1 cellular context compared by ENCODE assay signal in the genomic region with DNA sequence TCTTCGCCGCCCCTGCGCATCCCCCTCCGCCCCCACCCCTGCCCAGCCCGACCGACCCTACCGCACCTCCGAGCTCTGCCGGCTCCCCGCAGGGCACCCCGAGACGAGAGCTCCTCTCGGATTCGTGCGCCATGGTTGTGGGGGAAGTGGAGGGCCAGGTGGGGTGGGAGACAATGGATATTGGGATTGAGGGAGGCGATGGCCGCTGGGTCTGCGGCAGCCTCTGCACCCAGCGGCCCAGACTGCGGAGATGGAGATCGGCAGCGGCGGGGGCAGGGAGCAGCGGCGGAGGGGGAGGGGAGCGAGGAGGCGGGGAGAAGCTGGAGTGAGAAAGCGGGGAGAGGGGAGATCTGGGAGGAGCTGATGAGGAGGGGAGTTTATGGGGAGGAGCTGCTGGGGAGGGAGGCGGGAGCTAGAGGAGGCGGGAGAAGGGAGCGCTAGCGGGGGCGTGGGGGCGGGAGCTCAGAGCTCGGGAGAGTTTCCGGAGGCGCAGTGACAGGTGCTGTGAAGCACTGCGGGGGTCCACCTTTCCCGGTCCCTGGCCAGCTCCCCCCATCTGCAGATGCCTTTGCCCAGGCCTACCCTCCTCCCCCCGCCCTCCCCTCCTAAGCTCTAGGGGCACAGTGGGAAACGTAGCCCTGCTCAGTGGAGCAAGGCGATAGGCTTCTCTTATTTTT.
TF ChIP-seq lines count a peak whose summit lies in the region.

A gene (minus strand): TSS at position 352 of the 677 bp plus-strand sequence. CDS start 219 bp downstream, at position 133.

TF ChIP-seq in K562, 482 proteins besides CTCF, POLR2A, EP300 and RAD21 (continued from another document):
- no peak for TF ChIP-seq TOE1 (IDR thresholded peaks at IDR 0.05; ENCODE audit: borderline replicate concordance)
- no peak for TF ChIP-seq TOE1 (CRISPR knock-in tag; IDR thresholded peaks at IDR 0.05; ENCODE audit: borderline replicate concordance, low read depth)
- TF ChIP-seq HDAC8 (tag; IDR thresholded peaks at IDR 0.05): no peak
- no peak for TF ChIP-seq NCOA1 (IDR thresholded peaks at IDR 0.05; ENCODE audit: low read depth)
- TF ChIP-seq POLR2H (tag; IDR thresholded peaks at IDR 0.05; ENCODE audit: low read depth): no peak
- peak; percentile 79 for TF ChIP-seq POLR2G (IDR thresholded peaks at IDR 0.05; ENCODE audit: low read depth, low read length)
- no peak for TF ChIP-seq NFATC3 (IDR thresholded peaks at IDR 0.05)
- no peak for TF ChIP-seq BRD4 (IDR thresholded peaks at IDR 0.05)
- TF ChIP-seq ZFPM2 (CRISPR knock-in tag; IDR thresholded peaks at IDR 0.05): no peak
- TF ChIP-seq, protein P1, sequence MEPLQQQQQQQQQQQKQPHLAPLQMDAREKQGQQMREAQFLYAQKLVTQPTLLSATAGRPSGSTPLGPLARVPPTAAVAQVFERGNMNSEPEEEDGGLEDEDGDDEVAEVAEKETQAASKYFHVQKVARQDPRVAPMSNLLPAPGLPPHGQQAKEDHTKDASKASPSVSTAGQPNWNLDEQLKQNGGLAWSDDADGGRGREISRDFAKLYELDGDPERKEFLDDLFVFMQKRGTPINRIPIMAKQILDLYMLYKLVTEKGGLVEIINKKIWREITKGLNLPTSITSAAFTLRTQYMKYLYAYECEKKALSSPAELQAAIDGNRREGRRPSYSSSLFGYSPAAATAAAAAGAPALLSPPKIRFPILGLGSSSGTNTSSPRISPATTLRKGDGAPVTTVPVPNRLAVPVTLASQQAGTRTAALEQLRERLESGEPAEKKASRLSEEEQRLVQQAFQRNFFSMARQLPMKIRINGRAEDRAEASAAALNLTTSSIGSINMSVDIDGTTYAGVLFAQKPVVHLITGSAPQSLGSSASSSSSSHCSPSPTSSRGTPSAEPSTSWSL (CRISPR knock-in tag; IDR thresholded peaks at IDR 0.05; ENCODE audit: borderline replicate concordance): no peak
- 0 out of 2 replicates have a peak, but pooled peaks have one; percentile 15 for TF ChIP-seq DPF2 (IDR thresholded peaks at IDR 0.05)
- no peak for TF ChIP-seq C11orf30 (IDR thresholded peaks at IDR 0.05; ENCODE audit: low read depth)
- peak; percentile 38; the same call in 1 of the 2 replicates for TF ChIP-seq EP400 (IDR thresholded peaks at IDR 0.05)
- TF ChIP-seq, protein P2, sequence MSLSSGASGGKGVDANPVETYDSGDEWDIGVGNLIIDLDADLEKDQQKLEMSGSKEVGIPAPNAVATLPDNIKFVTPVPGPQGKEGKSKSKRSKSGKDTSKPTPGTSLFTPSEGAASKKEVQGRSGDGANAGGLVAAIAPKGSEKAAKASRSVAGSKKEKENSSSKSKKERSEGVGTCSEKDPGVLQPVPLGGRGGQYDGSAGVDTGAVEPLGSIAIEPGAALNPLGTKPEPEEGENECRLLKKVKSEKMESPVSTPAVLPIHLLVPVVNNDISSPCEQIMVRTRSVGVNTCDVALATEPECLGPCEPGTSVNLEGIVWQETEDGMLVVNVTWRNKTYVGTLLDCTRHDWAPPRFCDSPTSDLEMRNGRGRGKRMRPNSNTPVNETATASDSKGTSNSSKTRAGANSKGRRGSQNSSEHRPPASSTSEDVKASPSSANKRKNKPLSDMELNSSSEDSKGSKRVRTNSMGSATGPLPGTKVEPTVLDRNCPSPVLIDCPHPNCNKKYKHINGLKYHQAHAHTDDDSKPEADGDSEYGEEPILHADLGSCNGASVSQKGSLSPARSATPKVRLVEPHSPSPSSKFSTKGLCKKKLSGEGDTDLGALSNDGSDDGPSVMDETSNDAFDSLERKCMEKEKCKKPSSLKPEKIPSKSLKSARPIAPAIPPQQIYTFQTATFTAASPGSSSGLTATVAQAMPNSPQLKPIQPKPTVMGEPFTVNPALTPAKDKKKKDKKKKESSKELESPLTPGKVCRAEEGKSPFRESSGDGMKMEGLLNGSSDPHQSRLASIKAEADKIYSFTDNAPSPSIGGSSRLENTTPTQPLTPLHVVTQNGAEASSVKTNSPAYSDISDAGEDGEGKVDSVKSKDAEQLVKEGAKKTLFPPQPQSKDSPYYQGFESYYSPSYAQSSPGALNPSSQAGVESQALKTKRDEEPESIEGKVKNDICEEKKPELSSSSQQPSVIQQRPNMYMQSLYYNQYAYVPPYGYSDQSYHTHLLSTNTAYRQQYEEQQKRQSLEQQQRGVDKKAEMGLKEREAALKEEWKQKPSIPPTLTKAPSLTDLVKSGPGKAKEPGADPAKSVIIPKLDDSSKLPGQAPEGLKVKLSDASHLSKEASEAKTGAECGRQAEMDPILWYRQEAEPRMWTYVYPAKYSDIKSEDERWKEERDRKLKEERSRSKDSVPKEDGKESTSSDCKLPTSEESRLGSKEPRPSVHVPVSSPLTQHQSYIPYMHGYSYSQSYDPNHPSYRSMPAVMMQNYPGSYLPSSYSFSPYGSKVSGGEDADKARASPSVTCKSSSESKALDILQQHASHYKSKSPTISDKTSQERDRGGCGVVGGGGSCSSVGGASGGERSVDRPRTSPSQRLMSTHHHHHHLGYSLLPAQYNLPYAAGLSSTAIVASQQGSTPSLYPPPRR (CRISPR knock-in tag; IDR thresholded peaks at IDR 0.05; ENCODE audit: borderline replicate concordance): no peak
- peak in 1 of 2 experiments; percentile 15; a peak in 1 of 4 replicates for TF ChIP-seq HDAC1 (IDR thresholded peaks at IDR 0.05)
- TF ChIP-seq, protein P3, sequence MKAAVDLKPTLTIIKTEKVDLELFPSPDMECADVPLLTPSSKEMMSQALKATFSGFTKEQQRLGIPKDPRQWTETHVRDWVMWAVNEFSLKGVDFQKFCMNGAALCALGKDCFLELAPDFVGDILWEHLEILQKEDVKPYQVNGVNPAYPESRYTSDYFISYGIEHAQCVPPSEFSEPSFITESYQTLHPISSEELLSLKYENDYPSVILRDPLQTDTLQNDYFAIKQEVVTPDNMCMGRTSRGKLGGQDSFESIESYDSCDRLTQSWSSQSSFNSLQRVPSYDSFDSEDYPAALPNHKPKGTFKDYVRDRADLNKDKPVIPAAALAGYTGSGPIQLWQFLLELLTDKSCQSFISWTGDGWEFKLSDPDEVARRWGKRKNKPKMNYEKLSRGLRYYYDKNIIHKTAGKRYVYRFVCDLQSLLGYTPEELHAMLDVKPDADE (conservative IDR thresholded peaks at IDR 0.05; ENCODE audit: control insufficient read depth, low read depth, low read length): no peak
- TF ChIP-seq, protein P4, sequence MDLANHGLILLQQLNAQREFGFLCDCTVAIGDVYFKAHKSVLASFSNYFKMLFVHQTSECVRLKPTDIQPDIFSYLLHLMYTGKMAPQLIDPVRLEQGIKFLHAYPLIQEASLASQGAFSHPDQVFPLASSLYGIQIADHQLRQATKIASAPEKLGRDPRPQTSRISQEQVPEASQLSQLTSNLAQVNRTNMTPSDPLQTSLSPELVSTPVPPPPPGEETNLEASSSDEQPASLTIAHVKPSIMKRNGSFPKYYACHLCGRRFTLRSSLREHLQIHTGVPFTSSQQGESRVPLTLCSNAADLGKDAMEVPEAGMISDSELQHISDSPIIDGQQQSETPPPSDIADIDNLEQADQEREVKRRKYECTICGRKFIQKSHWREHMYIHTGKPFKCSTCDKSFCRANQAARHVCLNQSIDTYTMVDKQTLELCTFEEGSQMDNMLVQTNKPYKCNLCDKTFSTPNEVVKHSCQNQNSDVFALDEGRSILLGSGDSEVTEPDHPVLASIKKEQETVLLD (IDR thresholded peaks at IDR 0.05): 0 out of 2 replicates have a peak, but pooled peaks have one; percentile 25
- no peak for TF ChIP-seq HNRNPL (IDR thresholded peaks at IDR 0.05; ENCODE audit: low read depth, low read length)
- TF ChIP-seq TEAD1 (CRISPR knock-in tag; IDR thresholded peaks at IDR 0.05): no peak
